ENCODE assay signal across 8 cellular contexts in the genomic region with DNA sequence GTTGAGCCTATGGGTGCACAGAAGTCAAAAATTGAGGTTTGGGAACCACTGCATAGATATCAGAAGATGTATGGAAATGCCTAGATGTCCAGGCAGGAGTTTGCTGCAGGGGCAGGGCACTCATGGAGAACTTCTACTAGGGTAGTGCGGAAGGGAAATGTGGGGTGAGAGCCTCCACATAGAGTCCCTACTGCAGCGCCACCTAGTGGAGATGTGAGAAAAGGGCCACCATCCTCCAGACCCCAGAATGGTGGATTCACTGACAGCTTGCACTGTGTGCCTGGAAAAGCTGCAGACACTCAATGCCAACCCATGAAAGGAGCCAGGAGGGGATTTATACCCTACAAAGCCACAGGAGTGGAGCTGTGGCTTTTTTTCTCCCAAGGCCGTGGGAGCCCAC.
DNase-seq lines count a peak whose midpoint lies in the region; ATAC-seq and TF ChIP-seq lines count a peak whose summit lies in the region.
"Not testable (repeated sequence)": the region's sequence is repeated elsewhere in the genome, so short reads cannot be mapped to it uniquely, and the experiment has no call there.

No MANE protein-coding gene starts in this region.

- H3K36me3 Mint-ChIP-seq in activated CD4-positive, alpha-beta T cell treated with anti-CD3 and anti-CD28 coated beads, Interleukin-2, amount 10 ng/mL, durations not matched to agents 24 days and 14 days (ENCODE audit: low read depth) = not testable (repeated sequence)

- CTCF ChIA-PET in Panc1 (lab: Charles Lee) = not testable (repeated sequence)

- H3K9me3 Mint-ChIP-seq in activated CD4-positive, alpha-beta T cell treated with anti-CD3 and anti-CD28 coated beads, Interleukin-2, amount 10 ng/mL, durations not matched to agents 24 days and 14 days = peaks cover 15% of the 10 kb centered on the region

- H3K79me2 ChIP-seq in DND-41 (ENCODE audit: insufficient read depth, low read length); Karpas-422 (ENCODE audit: low read length): not testable (repeated sequence)

- not testable (repeated sequence) for H3K27ac ChIP-seq in DND-41 (ENCODE audit: low read length); Karpas-422 (ENCODE audit: low read length); Panc1 (ENCODE audit: low read length); brain microvascular endothelial cell; iPS DF 6.9 (ENCODE audit: low read length)

- not testable (repeated sequence) for H2AFZ ChIP-seq in DND-41 (ENCODE audit: low read depth, low read length); Karpas-422 (ENCODE audit: low read length)

- in situ Hi-C loops in Panc1 (cut with HindIII; ENCODE audit: low pct_unique_long_range_greater_than_20kb, low sequenced_read_pairs); brain microvascular endothelial cell (cut with HindIII; ENCODE audit: low pct_ligation_motif_present, low sequenced_read_pairs): not testable (repeated sequence)

- TF ChIP-seq CTCF in DND-41 (IDR thresholded peaks at IDR 0.05; ENCODE audit: borderline replicate concordance, extremely low read depth, low read length, poor library complexity, severe bottlenecking) = peak; percentile 32
- TF ChIP-seq CTCF in GM12874 (IDR thresholded peaks at IDR 0.05; ENCODE audit: insufficient read depth, low read depth, low read length) = 0 out of 2 replicates have a peak, but pooled peaks have one; percentile 13
- peak; percentile 30; the same call in 1 of the 2 replicates for TF ChIP-seq CTCF in Panc1 (IDR thresholded peaks at IDR 0.05)
- peak; percentile 7 for TF ChIP-seq CTCF in brain microvascular endothelial cell (IDR thresholded peaks at IDR 0.05; ENCODE audit: low read depth, low read length, missing control alignments)

- not testable (repeated sequence) for DNase-seq in DND-41; Panc1 (ENCODE audit: low read depth, low spot score); brain microvascular endothelial cell
- peak; percentile 61 for DNase-seq in Karpas-422
- peak; percentile 57 for DNase-seq in activated CD4-positive, alpha-beta T cell treated with anti-CD3 and anti-CD28 coated beads, Interleukin-2, amount 10 ng/mL, durations not matched to agents 24 days and 14 days
- peak; percentile 7 for DNase-seq in iPS DF 6.9 (ENCODE audit: low read depth, low spot score)
- peak; percentile 5 for DNase-seq in stimulated activated naive CD8-positive, alpha-beta T cell treated with anti-CD3 and anti-CD28 coated beads, Interleukin-15, Interleukin-2, amounts not matched to agents 100 U/mL and 50 U/mL, for 24 hours

- no CpG with 5 or more reads among the region's 3 CpGs for WGBS in iPS DF 6.9 (ENCODE audit: insufficient coverage, insufficient read length)

- H3K4me1 ChIP-seq in DND-41 (ENCODE audit: insufficient read depth, low read length); Karpas-422 (ENCODE audit: low read length); Panc1 (ENCODE audit: control insufficient read depth, insufficient read depth, low read length); iPS DF 6.9 (ENCODE audit: control insufficient read depth, insufficient read depth, low read length): not testable (repeated sequence)

- intact Hi-C loops in Panc1 (cut with micrococcal nuclease; ENCODE audit: unreplicated experiment); activated CD4-positive, alpha-beta T cell treated with anti-CD3 and anti-CD28 coated beads, Interleukin-2, amount 10 ng/mL, durations not matched to agents 24 days and 14 days (cut with micrococcal nuclease): not testable (repeated sequence)

- H3K27me3 ChIP-seq in DND-41 (ENCODE audit: insufficient read depth, low read length, poor library complexity); Karpas-422 (ENCODE audit: low read length); Panc1 (ENCODE audit: control insufficient read depth, insufficient read depth, low read length); brain microvascular endothelial cell (replicated peaks); iPS DF 6.9 (ENCODE audit: control insufficient read depth, insufficient read depth, low read length): not testable (repeated sequence)

- H3K27me3 Mint-ChIP-seq in activated CD4-positive, alpha-beta T cell treated with anti-CD3 and anti-CD28 coated beads, Interleukin-2, amount 10 ng/mL, durations not matched to agents 24 days and 14 days = not testable (repeated sequence)

- H3K4me1 Mint-ChIP-seq in activated CD4-positive, alpha-beta T cell treated with anti-CD3 and anti-CD28 coated beads, Interleukin-2, amount 10 ng/mL, durations not matched to agents 24 days and 14 days = not testable (repeated sequence)

- not testable (repeated sequence) for H3K4me3 Mint-ChIP-seq in activated CD4-positive, alpha-beta T cell treated with anti-CD3 and anti-CD28 coated beads, Interleukin-2, amount 10 ng/mL, durations not matched to agents 24 days and 14 days

- H3K4me3 ChIP-seq in DND-41 (ENCODE audit: low read depth in 1 of 2, low read length in 2 of 2); Karpas-422 (ENCODE audit: low read length); Panc1 (ENCODE audit: low read depth in 2 of 2, low read length in 2 of 2); brain microvascular endothelial cell (ENCODE audit: low read depth, low read length); iPS DF 6.9 (ENCODE audit: low read length): not testable (repeated sequence)

- not testable (repeated sequence) for BruUV-seq in Panc1 (replicated peaks; lab: Mats Ljungman, UMichigan)

- not testable (repeated sequence) for H3K27ac Mint-ChIP-seq in activated CD4-positive, alpha-beta T cell treated with anti-CD3 and anti-CD28 coated beads, Interleukin-2, amount 10 ng/mL, durations not matched to agents 24 days and 14 days

- POLR2A ChIA-PET in Panc1 (lab: Charles Lee) = not testable (repeated sequence)

- H3K9ac ChIP-seq in DND-41 (ENCODE audit: low read depth, low read length); Karpas-422 (ENCODE audit: low read length): not testable (repeated sequence)

- not testable (repeated sequence) for H3K36me3 ChIP-seq in DND-41 (ENCODE audit: insufficient read depth, low read length); Karpas-422 (ENCODE audit: insufficient read depth, low read length); Panc1 (ENCODE audit: control insufficient read depth, insufficient read depth, low read length); brain microvascular endothelial cell (replicated peaks); iPS DF 6.9 (ENCODE audit: control insufficient read depth, insufficient read depth, low read length)

- not testable (repeated sequence) for H3K4me2 ChIP-seq in DND-41 (ENCODE audit: insufficient read depth, low read length); Karpas-422 (ENCODE audit: low read depth, low read length, poor library complexity, severe bottlenecking)

- H3K9me3 ChIP-seq in DND-41 (ENCODE audit: insufficient read depth, low read length, severe bottlenecking); Karpas-422 (ENCODE audit: low read length); Panc1 (ENCODE audit: control insufficient read depth, insufficient read depth, low read depth, low read length); iPS DF 6.9 (ENCODE audit: control insufficient read depth, insufficient read depth, low read length): not testable (repeated sequence)

- not testable (repeated sequence) for H3K9me2 ChIP-seq in Karpas-422 (replicated peaks; ENCODE audit: insufficient read depth, low read length)

- ATAC-seq in DND-41 (ENCODE audit: insufficient read depth, low read depth); Panc1; stimulated activated naive CD8-positive, alpha-beta T cell treated with anti-CD3 and anti-CD28 coated beads, Interleukin-15, Interleukin-2, amounts not matched to agents 100 U/mL and 50 U/mL, for 24 hours: not testable (repeated sequence)

- H4K20me1 ChIP-seq in DND-41 (ENCODE audit: insufficient read depth, low read length); Karpas-422 (ENCODE audit: insufficient read depth, low read depth, low read length): not testable (repeated sequence)
